1 cellular context compared by ENCODE assay signal in the genomic region with DNA sequence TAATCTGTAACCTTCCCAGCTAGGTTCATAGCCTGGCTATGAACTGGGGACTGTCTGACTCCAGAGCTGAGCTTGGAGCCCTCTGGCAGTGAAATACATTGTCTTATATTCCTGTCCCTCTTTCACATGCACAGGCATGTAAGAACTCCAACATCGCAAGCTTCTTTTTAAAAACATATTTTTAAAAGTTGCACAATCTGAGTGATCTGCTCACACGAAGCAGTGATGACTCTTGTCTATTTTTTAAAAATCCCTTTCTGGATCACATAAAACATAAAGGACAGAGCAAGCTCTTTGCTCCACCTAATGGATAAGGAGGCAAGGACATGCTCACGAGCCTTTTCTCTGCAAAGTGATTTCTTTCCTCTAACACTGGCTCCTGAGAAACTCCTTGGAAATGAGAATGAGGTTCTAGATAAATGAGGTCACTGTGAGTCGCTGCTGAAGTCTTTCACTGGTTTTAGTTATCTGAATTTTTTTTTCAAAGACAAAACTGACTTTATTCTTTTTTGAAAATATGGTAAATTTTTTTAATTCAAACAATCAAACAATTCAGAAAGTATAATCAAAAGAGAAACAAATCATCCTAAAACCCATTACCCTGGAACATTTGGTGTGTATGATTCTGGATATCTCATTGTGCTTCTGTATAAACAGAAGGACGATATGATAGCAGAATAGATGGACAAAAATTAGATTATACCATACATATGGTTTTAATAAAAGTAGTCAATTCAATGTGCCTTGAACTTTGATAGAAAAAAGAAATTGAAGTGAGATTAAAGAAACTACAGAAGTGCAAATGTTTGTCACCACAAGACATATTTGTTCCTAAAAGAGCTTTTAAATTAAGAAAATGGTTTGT.
TF ChIP-seq lines count a peak whose summit lies in the region.

No MANE protein-coding gene starts in this region.

TF ChIP-seq in HepG2, 621 proteins besides CTCF, POLR2A, EP300 and RAD21 (continued from another document):
- TF ChIP-seq, protein P1, sequence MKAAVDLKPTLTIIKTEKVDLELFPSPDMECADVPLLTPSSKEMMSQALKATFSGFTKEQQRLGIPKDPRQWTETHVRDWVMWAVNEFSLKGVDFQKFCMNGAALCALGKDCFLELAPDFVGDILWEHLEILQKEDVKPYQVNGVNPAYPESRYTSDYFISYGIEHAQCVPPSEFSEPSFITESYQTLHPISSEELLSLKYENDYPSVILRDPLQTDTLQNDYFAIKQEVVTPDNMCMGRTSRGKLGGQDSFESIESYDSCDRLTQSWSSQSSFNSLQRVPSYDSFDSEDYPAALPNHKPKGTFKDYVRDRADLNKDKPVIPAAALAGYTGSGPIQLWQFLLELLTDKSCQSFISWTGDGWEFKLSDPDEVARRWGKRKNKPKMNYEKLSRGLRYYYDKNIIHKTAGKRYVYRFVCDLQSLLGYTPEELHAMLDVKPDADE (CRISPR knock-in tag; IDR thresholded peaks at IDR 0.05) = no peak
- TF ChIP-seq CBFB (CRISPR knock-in tag; IDR thresholded peaks at IDR 0.05) (no peak), TGIF2 (CRISPR knock-in tag; IDR thresholded peaks at IDR 0.05) (no peak), CEBPB (IDR thresholded peaks at IDR 0.05; ENCODE audit: borderline replicate concordance, low read depth, low read length) (peak; percentile 25; the same call in 1 of the 2 replicates), ZNF235 (CRISPR knock-in tag; IDR thresholded peaks at IDR 0.05; ENCODE audit: borderline replicate concordance) (no peak), ZNF383 (CRISPR knock-in tag; IDR thresholded peaks at IDR 0.05; ENCODE audit: borderline replicate concordance) (no peak), ZNF121 (CRISPR knock-in tag; IDR thresholded peaks at IDR 0.05) (no peak)
- TF ChIP-seq, protein P2, sequence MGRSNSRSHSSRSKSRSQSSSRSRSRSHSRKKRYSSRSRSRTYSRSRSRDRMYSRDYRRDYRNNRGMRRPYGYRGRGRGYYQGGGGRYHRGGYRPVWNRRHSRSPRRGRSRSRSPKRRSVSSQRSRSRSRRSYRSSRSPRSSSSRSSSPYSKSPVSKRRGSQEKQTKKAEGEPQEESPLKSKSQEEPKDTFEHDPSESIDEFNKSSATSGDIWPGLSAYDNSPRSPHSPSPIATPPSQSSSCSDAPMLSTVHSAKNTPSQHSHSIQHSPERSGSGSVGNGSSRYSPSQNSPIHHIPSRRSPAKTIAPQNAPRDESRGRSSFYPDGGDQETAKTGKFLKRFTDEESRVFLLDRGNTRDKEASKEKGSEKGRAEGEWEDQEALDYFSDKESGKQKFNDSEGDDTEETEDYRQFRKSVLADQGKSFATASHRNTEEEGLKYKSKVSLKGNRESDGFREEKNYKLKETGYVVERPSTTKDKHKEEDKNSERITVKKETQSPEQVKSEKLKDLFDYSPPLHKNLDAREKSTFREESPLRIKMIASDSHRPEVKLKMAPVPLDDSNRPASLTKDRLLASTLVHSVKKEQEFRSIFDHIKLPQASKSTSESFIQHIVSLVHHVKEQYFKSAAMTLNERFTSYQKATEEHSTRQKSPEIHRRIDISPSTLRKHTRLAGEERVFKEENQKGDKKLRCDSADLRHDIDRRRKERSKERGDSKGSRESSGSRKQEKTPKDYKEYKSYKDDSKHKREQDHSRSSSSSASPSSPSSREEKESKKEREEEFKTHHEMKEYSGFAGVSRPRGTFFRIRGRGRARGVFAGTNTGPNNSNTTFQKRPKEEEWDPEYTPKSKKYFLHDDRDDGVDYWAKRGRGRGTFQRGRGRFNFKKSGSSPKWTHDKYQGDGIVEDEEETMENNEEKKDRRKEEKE (IDR thresholded peaks at IDR 0.05) = no peak
